1 cellular context compared by ENCODE assay signal in genomic region chr2:95390272-95390880, GRCh38.
TF ChIP-seq lines count a peak whose summit lies in the region.

No MANE protein-coding gene starts in this region.

TF ChIP-seq in HepG2, 621 proteins besides CTCF, POLR2A, EP300 and RAD21 (continued from another document and continues in another):
- TF ChIP-seq ZFAT (CRISPR knock-in tag; conservative IDR thresholded peaks at IDR 0.05): no peak
- TF ChIP-seq ZNF570 (CRISPR knock-in tag; IDR thresholded peaks at IDR 0.05; ENCODE audit: borderline replicate concordance): no peak
- 0 out of 2 replicates have a peak, but pooled peaks have one; percentile 70 for TF ChIP-seq ZNF136 (CRISPR knock-in tag; IDR thresholded peaks at IDR 0.05; ENCODE audit: low read depth)
- 0 out of 2 replicates have a peak, but pooled peaks have one; percentile 11 for TF ChIP-seq SP5 (CRISPR knock-in tag; IDR thresholded peaks at IDR 0.05; ENCODE audit: borderline replicate concordance, low read depth)
- no peak for TF ChIP-seq SNAPC4 (CRISPR knock-in tag; IDR thresholded peaks at IDR 0.05)
- TF ChIP-seq NR2F6 (IDR thresholded peaks at IDR 0.05): peak; percentile 89
- TF ChIP-seq NR2F6 (CRISPR knock-in tag; IDR thresholded peaks at IDR 0.05): peak; percentile 92
- peak; percentile 51 for TF ChIP-seq TBL1XR1 (IDR thresholded peaks at IDR 0.05; ENCODE audit: borderline replicate concordance, low read length, partially characterized antibody)
- TF ChIP-seq PHF21A (CRISPR knock-in tag; IDR thresholded peaks at IDR 0.05): peak; percentile 86
- TF ChIP-seq HOXA5 (CRISPR knock-in tag; IDR thresholded peaks at IDR 0.05): 0 out of 2 replicates have a peak, but pooled peaks have one; percentile 48
- TF ChIP-seq PHB2 (IDR thresholded peaks at IDR 0.05; ENCODE audit: partially characterized antibody): no peak
- peak; percentile 73 for TF ChIP-seq ZNF747 (CRISPR knock-in tag; IDR thresholded peaks at IDR 0.05; ENCODE audit: borderline replicate concordance)
- TF ChIP-seq NCOA2 (CRISPR knock-in tag; IDR thresholded peaks at IDR 0.05): peak; percentile 74
- no peak for TF ChIP-seq SYNCRIP (IDR thresholded peaks at IDR 0.05; ENCODE audit: insufficient read depth, low read depth, low read length)
- no peak for TF ChIP-seq FOXP1 (IDR thresholded peaks at IDR 0.05)
- TF ChIP-seq FOXP1 (CRISPR knock-in tag; IDR thresholded peaks at IDR 0.05): peak; percentile 35; the same call in 1 of the 2 replicates
- TF ChIP-seq SMARCE1 (IDR thresholded peaks at IDR 0.05; ENCODE audit: borderline replicate concordance): no peak
- peak; percentile 97 for TF ChIP-seq MTA1 (CRISPR knock-in tag; IDR thresholded peaks at IDR 0.05; ENCODE audit: borderline replicate concordance)
- TF ChIP-seq NFE2 (CRISPR knock-in tag; IDR thresholded peaks at IDR 0.05): no peak
- no peak for TF ChIP-seq ZNF598 (CRISPR knock-in tag; IDR thresholded peaks at IDR 0.05; ENCODE audit: borderline replicate concordance)
- peak; percentile 100 for TF ChIP-seq HNF4A (CRISPR knock-in tag; IDR thresholded peaks at IDR 0.05)
- peak; percentile 76 for TF ChIP-seq IKZF5 (CRISPR knock-in tag; IDR thresholded peaks at IDR 0.05)
- peak; percentile 73; the same call in 1 of the 2 replicates for TF ChIP-seq ZNF264 (CRISPR knock-in tag; IDR thresholded peaks at IDR 0.05)
- TF ChIP-seq CREBL2 (CRISPR knock-in tag; IDR thresholded peaks at IDR 0.05; ENCODE audit: borderline replicate concordance): no peak
- 0 out of 2 replicates have a peak, but pooled peaks have one; percentile 64 for TF ChIP-seq ZNF441 (CRISPR knock-in tag; IDR thresholded peaks at IDR 0.05; ENCODE audit: borderline replicate concordance)
- TF ChIP-seq HIC2 (CRISPR knock-in tag; IDR thresholded peaks at IDR 0.05; ENCODE audit: low read depth): peak; percentile 65; the same call in 1 of the 2 replicates
- no peak for TF ChIP-seq FLYWCH1 (CRISPR knock-in tag; IDR thresholded peaks at IDR 0.05)
- 0 out of 2 replicates have a peak, but pooled peaks have one; percentile 42 for TF ChIP-seq MEF2D (CRISPR knock-in tag; IDR thresholded peaks at IDR 0.05)
- no peak for TF ChIP-seq FOXO4 (CRISPR knock-in tag; conservative IDR thresholded peaks at IDR 0.05)
- TF ChIP-seq SRSF1 (optimal IDR thresholded peaks at IDR 0.05; ENCODE audit: low read depth, low read length): no peak
- 0 out of 2 replicates have a peak, but pooled peaks have one; percentile 46 for TF ChIP-seq PRDM10 (CRISPR knock-in tag; IDR thresholded peaks at IDR 0.05; ENCODE audit: low read depth)
- no peak for TF ChIP-seq REL (CRISPR knock-in tag; conservative IDR thresholded peaks at IDR 0.05)
- TF ChIP-seq XRCC5 (optimal IDR thresholded peaks at IDR 0.05; ENCODE audit: low read length): peak; percentile 30
- peak; percentile 63; the same call in 1 of the 2 replicates for TF ChIP-seq ZHX2 (IDR thresholded peaks at IDR 0.05; ENCODE audit: low read depth)
- no peak for TF ChIP-seq ZHX2 (CRISPR knock-in tag; IDR thresholded peaks at IDR 0.05; ENCODE audit: borderline replicate concordance)
- TF ChIP-seq ZNF564 (CRISPR knock-in tag; IDR thresholded peaks at IDR 0.05): peak; percentile 34; the same call in 1 of the 2 replicates
- peak; percentile 77 for TF ChIP-seq ZNF572 (CRISPR knock-in tag; IDR thresholded peaks at IDR 0.05)
